Comparison of ENCODE assay signal across 31 cellular contexts in genomic region chr7:2165239-2165609, GRCh38.
DNase-seq lines count a peak whose midpoint lies in the region; ATAC-seq, FAIRE-seq and TF ChIP-seq lines count a peak whose summit lies in the region.
"Had no signal": no experiment of that assay in that cellular context is flagged by ENCODE, and none has a peak within 500 bp of the region (broad histone marks: within the 10 kb centered on the region; RNA-seq: fewer than 3 reads in every experiment).

No MANE protein-coding gene starts in this region.

- peaks cover 23% of the 10 kb centered on the region for H4K20me1 ChIP-seq in K562 (replicated peaks; ENCODE audit: control insufficient read depth, insufficient read depth, low read length)

- intact Hi-C loops in K562 (cut with micrococcal nuclease): no loop called here
- intact Hi-C loops in posterior vena cava (cut with DNase I): no loop called here

- H3K9me1 ChIP-seq in K562 (ENCODE audit: control insufficient read depth, insufficient read depth, low read length): peaks cover 4% of the 10 kb centered on the region

- peaks cover 24% of the 10 kb centered on the region for H3K4me1 Mint-ChIP-seq in HFFc6 (ENCODE audit: low read depth)
- H3K4me1 Mint-ChIP-seq: activated T-helper 17 cell treated with anti-CD3 and anti-CD28 coated beads, Interleukin-2, amount 50 U/mL, for 72 hours had no signal

- no TSS peak for BruUV-seq in K562 (replicated peaks; lab: Mats Ljungman, UMichigan)

- H3K36me3 ChIP-seq in H7 (replicated peaks; ENCODE audit: control insufficient read depth, insufficient read depth, low read length) (no peaks in the 10 kb centered on the region; the same call in 1 of the 2 replicates), K562 (ENCODE audit: control insufficient read depth, insufficient read depth, low read length) (peaks cover 12% of the 10 kb centered on the region; the same call in 1 of the 3 replicates)
- H3K36me3 ChIP-seq: thoracic aorta had no signal

- TF ChIP-seq RAD21 in K562 (CRISPR knock-in tag; conservative IDR thresholded peaks at IDR 0.05 in 1 of 2, IDR thresholded peaks at IDR 0.05 in 1 of 2): no peak

- H3K27ac ChIP-seq in K562 (ENCODE audit: extremely low read depth, low read depth, low read length): no peak overlapping the region
- H3K27ac ChIP-seq: parathyroid adenoma, thoracic aorta had no signal

- H3K4me1 ChIP-seq in K562 (replicated peaks in 1 of 2; ENCODE audit: control insufficient read depth in 2 of 2, insufficient read depth in 2 of 2, low read length in 2 of 2): peaks cover 7 to 37% of the 10 kb centered on the region in 2 experiments; a peak in 4 of 5 replicates
- H3K4me1 ChIP-seq: parathyroid adenoma had no signal

- FAIRE-seq in K562 (lab: Jason Lieb, UNC): peak; percentile 95
- FAIRE-seq: colon had no signal

- no peak overlapping the region for H2AFZ ChIP-seq in K562 (ENCODE audit: low read depth, low read length)
- H2AFZ ChIP-seq: parathyroid adenoma had no signal

- no peaks in the 10 kb centered on the region; the same call in none of the 2 replicates for H3K27me3 Mint-ChIP-seq in HFFc6 (ENCODE audit: insufficient read depth)
- H3K27me3 Mint-ChIP-seq: activated CD4-positive, alpha-beta memory T cell treated with anti-CD3 and anti-CD28 coated beads for 36 hours; activated T-helper 17 cell treated with anti-CD3 and anti-CD28 coated beads, Interleukin-2, amount 50 U/mL, for 72 hours; IgD-negative memory B cell had no signal

- H3K27ac Mint-ChIP-seq in HFFc6: no peak overlapping the region
- H3K27ac Mint-ChIP-seq: activated CD4-positive, alpha-beta memory T cell treated with anti-CD3 and anti-CD28 coated beads for 36 hours; activated T-helper 17 cell treated with anti-CD3 and anti-CD28 coated beads, Interleukin-2, amount 50 U/mL, for 72 hours had no signal

- TF ChIP-seq CTCF in K562 (IDR thresholded peaks at IDR 0.05 in 2 of 3, conservative IDR thresholded peaks at IDR 0.05 in 1 of 3; ENCODE audit: insufficient read depth in 2 of 3, low read depth in 1 of 3, low read length in 3 of 3) (no peak), HFFc6 (IDR thresholded peaks at IDR 0.05) (no peak)

- peak; percentile 10 for DNase-seq in 8988T
- DNase-seq in H7: peak; percentile 28
- peak; percentile 81 to 85 (median 84) for DNase-seq in K562 (ENCODE audit: extremely low read depth in 1 of 4, low spot score in 3 of 4)
- DNase-seq in posterior vena cava (ENCODE audit: low spot score): peak; percentile 72
- DNase-seq in kidney tubule cell (ENCODE audit: low spot score): no peak
- no peak for DNase-seq in HFFc6
- no peak for DNase-seq in COLO829 (ENCODE audit: low spot score)
- DNase-seq: ACHN; activated CD4-positive, alpha-beta memory T cell treated with anti-CD3 and anti-CD28 coated beads for 36 hours; activated naive CD4-positive, alpha-beta T cell treated with anti-CD3 and anti-CD28 coated beads, Interleukin-2, amount 50 U/mL, for 16 hours; amniotic stem cell; COR-L47; DMS79; effector CD4-positive, alpha-beta T cell; GF-D8; NCI-H1105; NCI-H187 treated with DMSO at 0.1 percent for 48 hours; NCI-H524 treated with DMSO at 0.1 percent for 48 hours; nephron progenitor cell; PC-3; stimulated activated CD4-positive, alpha-beta T cell treated with anti-CD3 and anti-CD28 coated beads, Interleukin-12 subunit alpha, Interleukin-12 subunit beta, amount 100 ng/mL, for 4 hours; stimulated activated CD4-positive, alpha-beta T cell treated with anti-CD3 and anti-CD28 coated beads, Interleukin-4, amount 100 ng/mL, for 24 hours; stimulated activated naive CD4-positive, alpha-beta T cell treated with Interleukin-2 at 50 U/mL for 16 hours; SW 1271; T-helper 9 cell had no signal

- H3K27me3 ChIP-seq in H7 (ENCODE audit: control insufficient read depth, insufficient read depth, low read length) (no peaks in the 10 kb centered on the region), K562 (ENCODE audit: control insufficient read depth in 2 of 2, insufficient read depth in 2 of 2, low read length in 2 of 2) (no peaks in the 10 kb centered on the region)

- no peak overlapping the region for H3K4me3 Mint-ChIP-seq in HFFc6
- H3K4me3 Mint-ChIP-seq: activated CD4-positive, alpha-beta memory T cell treated with anti-CD3 and anti-CD28 coated beads for 36 hours; activated T-helper 17 cell treated with anti-CD3 and anti-CD28 coated beads, Interleukin-2, amount 50 U/mL, for 72 hours; nephron progenitor cell had no signal

- in situ Hi-C loops in K562 (cut with MboI): no loop called here

- TF ChIP-seq POLR2A in K562 (conservative IDR thresholded peaks at IDR 0.05): no peak

- POLR2A ChIA-PET in K562 (lab: Yijun Ruan, JAX): no interaction called here

- H3K9me3 Mint-ChIP-seq in HFFc6: no peaks in the 10 kb centered on the region
- H3K9me3 Mint-ChIP-seq: activated CD4-positive, alpha-beta memory T cell treated with anti-CD3 and anti-CD28 coated beads for 36 hours; activated T-helper 17 cell treated with anti-CD3 and anti-CD28 coated beads, Interleukin-2, amount 50 U/mL, for 72 hours; IgD-negative memory B cell had no signal

- H3K36me3 Mint-ChIP-seq in HFFc6 (ENCODE audit: low read depth): peaks cover 6% of the 10 kb centered on the region; the same call in 1 of the 2 replicates

- ATAC-seq in K562: peak; percentile 95
- ATAC-seq: activated CD4-positive, CD25-positive, alpha-beta regulatory T cell treated with anti-CD3 and anti-CD28 coated beads, Interleukin-2, amount 50 U/mL, for 24 hours; activated T-helper 17 cell treated with anti-CD3 and anti-CD28 coated beads, Interleukin-2, amount 50 U/mL, for 72 hours; PC-3 had no signal

- WGBS in K562 (ENCODE audit: insufficient coverage, low coverage, missing lambda C conversion rate): 12% methylated on average over 10 of the region's 10 CpGs

- TF ChIP-seq EP300 in K562 (IDR thresholded peaks at IDR 0.05; ENCODE audit: low read length): peak; percentile 81

- H3K4me2 ChIP-seq in K562 (ENCODE audit: insufficient read depth, low read length): no peak overlapping the region

- H3K9ac ChIP-seq in K562 (ENCODE audit: insufficient read depth in 1 of 2, low read depth in 2 of 2, low read length in 2 of 2): no peak overlapping the region; a peak in 1 of 4 replicates
- H3K9ac ChIP-seq: parathyroid adenoma had no signal

- H3K9me3 ChIP-seq in K562 (replicated peaks; ENCODE audit: control insufficient read depth, insufficient read depth, low read depth, low read length): no peaks in the 10 kb centered on the region
- H3K9me3 ChIP-seq: thoracic aorta had no signal

- H3K79me2 ChIP-seq in K562 (ENCODE audit: control insufficient read depth, insufficient read depth, low read length): no peaks in the 10 kb centered on the region

- CTCF ChIA-PET in K562 (lab: Yijun Ruan, JAX; ENCODE audit: low intra/inter-chr PET ratio): no interaction called here

- H3K4me3 ChIP-seq in H7 (ENCODE audit: insufficient read depth, low read depth, low read length): no peak overlapping the region
- H3K4me3 ChIP-seq in K562: no peak overlapping the region
- H3K4me3 ChIP-seq: thoracic aorta had no signal

TF ChIP-seq in K562, 482 proteins besides CTCF, POLR2A, EP300 and RAD21 (continues in another document):
- no peak for TF ChIP-seq THRA (IDR thresholded peaks at IDR 0.05)
- no peak for TF ChIP-seq HCFC1 (IDR thresholded peaks at IDR 0.05; ENCODE audit: low read depth, low read length)
- TF ChIP-seq JUND (IDR thresholded peaks at IDR 0.05; ENCODE audit: borderline replicate concordance, low read depth, low read length): peak; percentile 97
- peak; percentile 94 for TF ChIP-seq JUND (tag; IDR thresholded peaks at IDR 0.05; ENCODE audit: borderline replicate concordance, low read depth, low read length)
- TF ChIP-seq CC2D1A (IDR thresholded peaks at IDR 0.05): no peak
- TF ChIP-seq NONO (IDR thresholded peaks at IDR 0.05; ENCODE audit: low read depth in 2 of 2, low read length in 1 of 2): 0 out of 4 replicates have a peak, but pooled peaks of 1 of the 2 experiments have one; percentile 26
- TF ChIP-seq SMARCA5 (IDR thresholded peaks at IDR 0.05): no peak
- TF ChIP-seq ZBTB12 (CRISPR knock-in tag; IDR thresholded peaks at IDR 0.05): no peak
- TF ChIP-seq MEF2A (IDR thresholded peaks at IDR 0.05; ENCODE audit: control insufficient read depth, low read depth, low read length): no peak
- no peak for TF ChIP-seq RB1 (IDR thresholded peaks at IDR 0.05; ENCODE audit: low read depth)
- TF ChIP-seq THAP7 (CRISPR knock-in tag; IDR thresholded peaks at IDR 0.05): no peak
- peak; percentile 50; the same call in 1 of the 2 replicates for TF ChIP-seq SOX6 (IDR thresholded peaks at IDR 0.05)
- TF ChIP-seq TAF9B (IDR thresholded peaks at IDR 0.05; ENCODE audit: partially characterized antibody): no peak
- TF ChIP-seq NCOR1 (IDR thresholded peaks at IDR 0.05): peak; percentile 80

Comparison
In these comparisons a context has a peak if more than half of its experiments do, and no peak if none do; other contexts are left out.
1. DNase-seq: peak in 8988T (single experiment), H7 (single experiment), K562 (4 of 4) and posterior vena cava (single experiment); none in kidney tubule cell (single experiment), HFFc6 (single experiment) and COLO829 (single experiment).